In genomic region chr14:45085004-45085403, GRCh38 we compare ENCODE assay signal across 8 cellular contexts. TPM values are rescaled to one million over a fixed set of nuclear protein-coding genes. Genes with fewer than 3 reads are reported as not detected.
DNase-seq lines count a peak whose midpoint lies in the region; ATAC-seq lines count a peak whose summit lies in the region.

No MANE protein-coding gene starts in this region.

- peak overlapping the region; percentile 97 for H3K4me3 Mint-ChIP-seq in activated naive CD8-positive, alpha-beta T cell
- H3K4me3 Mint-ChIP-seq in immature natural killer cell = peak overlapping the region; percentile 93 to 95 (median 94)
- peak overlapping the region; percentile 93 to 99 for H3K4me3 Mint-ChIP-seq in stimulated activated naive CD8-positive, alpha-beta T cell treated with anti-CD3 and anti-CD28 coated beads, Interleukin-15, amount 100 ng/mL, for 72 hours

- peaks cover 61% of the 10 kb centered on the region for H3K4me1 Mint-ChIP-seq in activated naive CD8-positive, alpha-beta T cell (ENCODE audit: low read depth)
- peaks cover 51 to 69% of the 10 kb centered on the region in 2 donors for H3K4me1 Mint-ChIP-seq in immature natural killer cell
- peaks cover 64% of the 10 kb centered on the region for H3K4me1 Mint-ChIP-seq in stimulated activated naive CD8-positive, alpha-beta T cell treated with anti-CD3 and anti-CD28 coated beads, Interleukin-15, amount 100 ng/mL, for 72 hours

- H3K27ac Mint-ChIP-seq in activated naive CD8-positive, alpha-beta T cell = peak overlapping the region; percentile 95
- H3K27ac Mint-ChIP-seq in immature natural killer cell = peak overlapping the region; percentile 83 to 94 (median 91)
- H3K27ac Mint-ChIP-seq in stimulated activated naive CD8-positive, alpha-beta T cell treated with anti-CD3 and anti-CD28 coated beads, Interleukin-15, amount 100 ng/mL, for 72 hours = peak overlapping the region in 1 of 2 donors; percentile 97

- DNase-seq in ACHN (peak; percentile 2), immature natural killer cell (no peak), NCI-H1092 (lab: John Stamatoyannopoulos, UW) (no peak)
- no peak for DNase-seq in stimulated activated naive CD8-positive, alpha-beta T cell treated with anti-CD3 and anti-CD28 coated beads, Interleukin-15, amount 100 ng/mL, for 72 hours
- DNase-seq in stimulated activated CD4-positive, alpha-beta T cell treated with anti-CD3 and anti-CD28 coated beads, Interleukin-4, amount 100 ng/mL, for 4 hours = no peak

- peaks cover 11% of the 10 kb centered on the region for H3K36me3 Mint-ChIP-seq in activated naive CD8-positive, alpha-beta T cell
- peaks cover 0 to 4% (median 0%) of the 10 kb centered on the region in 3 donors for H3K36me3 Mint-ChIP-seq in immature natural killer cell

- H3K27me3 Mint-ChIP-seq in activated naive CD8-positive, alpha-beta T cell = no peaks in the 10 kb centered on the region
- H3K27me3 Mint-ChIP-seq in immature natural killer cell (ENCODE audit: low read depth in 3 of 3) = peaks cover 2 to 12% (median 9%) of the 10 kb centered on the region in 3 donors
- no peaks in the 10 kb centered on the region for H3K27me3 Mint-ChIP-seq in stimulated activated naive CD8-positive, alpha-beta T cell treated with anti-CD3 and anti-CD28 coated beads, Interleukin-15, amount 100 ng/mL, for 72 hours

- no peaks in the 10 kb centered on the region for H3K9me3 Mint-ChIP-seq in activated naive CD8-positive, alpha-beta T cell (ENCODE audit: low read depth)
- H3K9me3 Mint-ChIP-seq in immature natural killer cell = no peaks in the 10 kb centered on the region
- H3K9me3 Mint-ChIP-seq in stimulated activated naive CD8-positive, alpha-beta T cell treated with anti-CD3 and anti-CD28 coated beads, Interleukin-15, amount 100 ng/mL, for 72 hours = no peaks in the 10 kb centered on the region

- ATAC-seq in HG02943 (IDR thresholded peaks at IDR 0.05; ENCODE audit: low read depth, unreplicated experiment) (peak; percentile 1), GM18520 (IDR thresholded peaks at IDR 0.05; ENCODE audit: unreplicated experiment) (no peak)
- no peak for ATAC-seq in stimulated activated naive CD8-positive, alpha-beta T cell treated with anti-CD3 and anti-CD28 coated beads, Interleukin-15, amount 100 ng/mL, for 72 hours

- in situ Hi-C loops in ACHN (cut with HindIII; ENCODE audit: low pct_ligation_motif_present, low pct_unique_long_range_greater_than_20kb, low sequenced_read_pairs) = no loop called here

RNA-seq across cellular contexts. Expression of gene PRPF39, which starts 1.1 kb away (rescaled TPM):
- polyA plus RNA-seq in immature natural killer cell = 10 to 100 TPM in 2 of 3 donors, 1 to 10 TPM in 1; 6.4 to 12.5 (median 12.1) TPM

RNA-seq across cellular contexts. Expression of gene FKBP3, which starts 49.3 kb away (rescaled TPM):
- 10 to 100 TPM; 53.3 to 94.0 (median 60.3) TPM for polyA plus RNA-seq in immature natural killer cell

RNA-seq across cellular contexts. Expression of gene FANCM, which starts 50.7 kb away (rescaled TPM):
- 1 to 10 TPM; 1.9 to 6.9 (median 3.2) TPM for polyA plus RNA-seq in immature natural killer cell
